8 cellular contexts compared by ENCODE assay signal in the genomic region with DNA sequence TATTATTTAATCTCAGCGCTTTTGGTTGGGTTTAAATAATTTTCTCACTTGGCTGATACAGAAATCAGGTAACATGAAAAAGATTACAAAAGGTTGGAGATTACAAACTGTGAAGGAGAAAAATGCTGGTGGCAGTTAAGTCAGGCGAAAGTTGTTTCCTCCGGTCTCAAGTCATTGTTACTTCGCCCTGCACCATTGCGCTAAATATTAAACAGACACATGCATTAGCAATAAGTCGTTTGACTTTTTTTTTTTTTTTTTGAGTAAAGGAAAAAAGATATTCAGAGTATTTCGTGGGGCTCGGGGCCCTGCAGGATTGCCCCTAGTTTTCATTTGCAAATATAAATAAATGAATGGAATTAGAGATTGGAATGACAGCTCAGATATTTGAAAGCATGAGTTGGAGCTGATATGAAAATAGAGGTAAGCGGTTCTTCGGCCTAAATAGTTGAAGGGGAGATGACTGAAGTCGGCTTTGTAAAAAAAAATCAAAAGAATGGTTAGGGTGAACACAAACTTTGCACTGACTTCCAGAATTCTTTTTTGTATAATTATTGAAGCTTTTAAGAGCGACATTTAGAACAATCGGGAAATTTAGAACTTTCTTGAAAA. TPM values are rescaled to one million over a fixed set of nuclear protein-coding genes. Genes with fewer than 3 reads are reported as not detected.
DNase-seq lines count a peak whose midpoint lies in the region; ATAC-seq, FAIRE-seq and TF ChIP-seq lines count a peak whose summit lies in the region.

No MANE protein-coding gene starts in this region.

- in situ Hi-C loops in Panc1 (cut with HindIII; ENCODE audit: low pct_unique_long_range_greater_than_20kb, low sequenced_read_pairs) = no loop called here

- CTCF ChIA-PET in Panc1 (lab: Charles Lee) = no interaction called here

- H3K4me1 ChIP-seq in Panc1 (ENCODE audit: control insufficient read depth, insufficient read depth, low read length) (peaks cover 10% of the 10 kb centered on the region), esophagus muscularis mucosa (peaks cover 16 to 24% (median 21%) of the 10 kb centered on the region in 4 donors), rectal smooth muscle tissue (ENCODE audit: control insufficient read depth, insufficient read depth, low read length) (no peaks in the 10 kb centered on the region)

- POLR2A ChIA-PET in Panc1 (lab: Charles Lee) = interaction anchor here (0.7 kb wide), 1 partner anchor 1169 kb away, joined by 11 read pairs; no protein-coding TSS in a partner anchor

- no peak for TF ChIP-seq EP300 in esophagus muscularis mucosa (IDR thresholded peaks at IDR 0.05)

- peaks cover 2% of the 10 kb centered on the region; the same call in 1 of the 2 replicates for H3K36me3 ChIP-seq in Panc1 (ENCODE audit: control insufficient read depth, insufficient read depth, low read length)
- H3K36me3 ChIP-seq in esophagus muscularis mucosa = no peaks in the 10 kb centered on the region
- H3K36me3 ChIP-seq in rectal smooth muscle tissue (ENCODE audit: control insufficient read depth, insufficient read depth, low read length) = peaks cover 2% of the 10 kb centered on the region

- no peaks in the 10 kb centered on the region for H3K27me3 ChIP-seq in Panc1 (ENCODE audit: control insufficient read depth, insufficient read depth, low read length)
- H3K27me3 ChIP-seq in esophagus muscularis mucosa = no peaks in the 10 kb centered on the region
- H3K27me3 ChIP-seq in rectal smooth muscle tissue (ENCODE audit: control insufficient read depth, insufficient read depth, low read length) = no peaks in the 10 kb centered on the region

- DNase-seq in GM18507 (ENCODE audit: extremely low spot score, insufficient read length, low read depth) = no peak
- no peak for DNase-seq in Panc1 (ENCODE audit: low read depth, low spot score)
- DNase-seq in esophagus muscularis mucosa (ENCODE audit: extremely low spot score) = no peak
- no peak for DNase-seq in NK-92 treated with Interleukin-12 subunit alpha and Interleukin-12 subunit beta, amount 100 ng/mL, for 24 hours (lab: John Stamatoyannopoulos, UW)

- ATAC-seq in Panc1 = no peak
- no peak for ATAC-seq in GM18858 (IDR thresholded peaks at IDR 0.05; ENCODE audit: unreplicated experiment)
- ATAC-seq in HG03097 (IDR thresholded peaks at IDR 0.05; ENCODE audit: low FRiP score, unreplicated experiment) = no peak
- no peak for ATAC-seq in GM21526 (IDR thresholded peaks at IDR 0.05; ENCODE audit: low FRiP score, unreplicated experiment)

- H3K9me3 ChIP-seq in Panc1 (ENCODE audit: control insufficient read depth, insufficient read depth, low read depth, low read length) (peaks cover 3% of the 10 kb centered on the region; the same call in 1 of the 2 replicates), esophagus muscularis mucosa (no peaks in the 10 kb centered on the region)

- WGBS in esophagus muscularis mucosa = 19% methylated on average over 13 of the region's 13 CpGs

- no peak for TF ChIP-seq POLR2A in esophagus muscularis mucosa (IDR thresholded peaks at IDR 0.05; ENCODE audit: low read depth)

- intact Hi-C loops in Panc1 (cut with micrococcal nuclease; ENCODE audit: unreplicated experiment) = no loop called here
- intact Hi-C loops in esophagus muscularis mucosa (cut with DNase I) = no loop called here

- FAIRE-seq in GM18507 (lab: Jason Lieb, UNC) = peak; percentile 48

- no peak for TF ChIP-seq CTCF in Panc1 (IDR thresholded peaks at IDR 0.05)
- TF ChIP-seq CTCF in esophagus muscularis mucosa (IDR thresholded peaks at IDR 0.05) = no peak

- peak overlapping the region; percentile 98 for H3K27ac ChIP-seq in Panc1 (ENCODE audit: low read length)
- peak overlapping the region in 3 of 4 donors; percentile 70 to 78 (median 75) for H3K27ac ChIP-seq in esophagus muscularis mucosa (replicated peaks in 1 of 4)
- H3K27ac ChIP-seq in rectal smooth muscle tissue (ENCODE audit: low read depth, low read length) = no peak overlapping the region

- H3K4me3 ChIP-seq in Panc1 (ENCODE audit: low read depth in 2 of 2, low read length in 2 of 2) = peak overlapping the region; percentile 88 to 96
- peak overlapping the region; percentile 58 to 74 (median 68) for H3K4me3 ChIP-seq in esophagus muscularis mucosa
- H3K4me3 ChIP-seq in rectal smooth muscle tissue (ENCODE audit: low read length) = peak overlapping the region; percentile 100

- TSS peak; percentile 50 for BruUV-seq in Panc1 (replicated peaks; lab: Mats Ljungman, UMichigan)

- peak overlapping the region; percentile 86 for H3K9ac ChIP-seq in rectal smooth muscle tissue (ENCODE audit: low read length)

RNA-seq across cellular contexts. Expression of a gene that starts 0.9 kb away (rescaled TPM):
- total RNA-seq in Panc1 (2021; ENCODE audit: unreplicated experiment) (16.1 TPM), esophagus muscularis mucosa (10 to 100 TPM in 1 of 4 donors, 1 to 10 TPM in 3; 4.0 to 10.4 (median 8.1) TPM)
- 31.7 TPM for polyA plus RNA-seq in Panc1 (2012; ENCODE audit: insufficient read length)
